Comparison of ENCODE assay signal across 11 cellular contexts in the genomic region with DNA sequence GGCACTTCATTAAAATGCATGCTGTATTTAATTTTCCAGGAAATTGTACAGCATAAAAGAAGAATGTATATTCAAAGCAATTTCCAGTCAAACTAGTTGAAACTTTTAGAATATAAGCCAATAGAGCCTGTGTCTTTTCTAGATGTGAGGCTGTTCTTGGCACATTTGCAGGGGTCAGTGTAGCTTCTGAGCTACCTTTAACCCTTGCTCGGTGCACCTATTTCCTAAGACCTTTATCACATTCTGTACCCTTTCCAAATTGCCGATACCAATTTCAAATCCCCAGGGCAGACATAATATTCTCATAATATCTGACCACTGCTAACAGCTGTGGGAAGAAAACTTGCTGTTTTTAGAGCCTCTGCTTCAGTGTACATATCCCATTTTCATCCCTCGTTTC. TPM values are rescaled to one million over a fixed set of nuclear protein-coding genes. Genes with fewer than 3 reads are reported as not detected.
"Had no signal": no experiment of that assay in that cellular context is flagged by ENCODE, and none has a peak within 500 bp of the region (broad histone marks: within the 10 kb centered on the region; RNA-seq: fewer than 3 reads in every experiment).

No MANE protein-coding gene starts in this region.

- H3K9ac ChIP-seq: GM23248 had no signal

- ATAC-seq: GM23338, HCT116 had no signal

- H3K36me3 ChIP-seq: HAP-1 had no signal

- H3K27ac ChIP-seq: GM23248 had no signal

- H3K4me1 ChIP-seq: HAP-1 had no signal

- H2AFZ ChIP-seq: GM23248, GM23338 had no signal

- H3K4me3 ChIP-seq: GM23248, GM23338, HAP-1 had no signal

- FAIRE-seq: H1, H54 had no signal

- H3K9me3 ChIP-seq: HAP-1 had no signal

- H3K4me2 ChIP-seq: GM23338 had no signal

- DNase-seq: GM23248, GOT3, H7, H9, HCEC 1CT, HFFc6 had no signal

RNA-seq across cellular contexts. Expression of a gene that starts 43.2 kb away (rescaled TPM):
- total RNA-seq: GM23248, GM23338, H1, H7, H9, HFFc6 had no signal
- polyA plus RNA-seq: GM23248, GM23338, H1 had no signal
